Comparison of ENCODE assay signal across 18 cellular contexts in the genomic region with DNA sequence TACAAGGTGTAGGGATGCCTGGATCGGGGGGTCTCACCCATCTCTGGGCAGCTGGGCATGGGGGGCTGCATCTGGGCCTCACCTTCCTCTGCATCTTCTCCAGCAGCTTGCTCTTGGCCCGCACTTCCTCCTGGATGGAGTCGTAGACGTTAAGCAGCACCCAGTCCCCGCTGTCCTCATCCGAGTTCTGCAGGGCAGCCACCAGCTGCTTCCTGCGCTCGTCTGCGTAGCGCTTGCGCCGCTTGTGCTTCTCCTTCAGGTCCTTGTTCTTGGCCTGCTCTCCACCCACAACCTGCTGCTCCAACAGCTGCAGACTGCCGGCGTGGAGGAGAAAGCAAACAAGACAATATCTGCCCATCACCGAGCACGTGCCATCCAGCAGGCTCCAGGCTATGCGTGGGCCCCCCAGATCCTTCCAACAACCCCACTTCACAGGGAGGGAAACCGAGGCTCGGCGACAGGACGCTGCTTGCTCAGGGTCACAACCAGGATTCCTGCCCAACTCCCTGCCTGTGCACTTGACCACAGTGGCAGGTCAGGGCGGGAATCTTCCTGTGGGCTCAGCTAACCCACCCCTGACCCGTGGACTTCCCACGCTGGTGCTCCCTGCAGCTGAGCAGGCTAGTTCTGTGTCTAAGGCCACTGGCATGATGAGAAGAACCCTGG. TPM values are rescaled to one million over a fixed set of nuclear protein-coding genes. Genes with fewer than 3 reads are reported as not detected.
DNase-seq lines count a peak whose midpoint lies in the region; ATAC-seq lines count a peak whose summit lies in the region.
"Had no signal": no experiment of that assay in that cellular context is flagged by ENCODE, and none has a peak within 500 bp of the region (broad histone marks: within the 10 kb centered on the region; RNA-seq: fewer than 3 reads in every experiment).

No MANE protein-coding gene starts in this region.

- peak; percentile 56 for ATAC-seq in naive thymus-derived CD4-positive, alpha-beta T cell
- ATAC-seq in stimulated activated effector memory CD8-positive, alpha-beta T cell treated with anti-CD3 and anti-CD28 coated beads, Interleukin-12 subunit alpha, Interleukin-12 subunit beta, amount 100 ng/mL, for 72 hours, result no peak
- ATAC-seq: activated T-cell treated with anti-CD3 and anti-CD28 coated beads, Interleukin-2, amount 50 U/mL, for 4 hours; stimulated activated naive CD8-positive, alpha-beta T cell treated with anti-CD3 and anti-CD28 coated beads, Interleukin-15, Interleukin-2, amounts not matched to agents 100 U/mL and 50 U/mL, for 24 hours had no signal

- no peak overlapping the region for H2AFZ ChIP-seq in trophoblast cell (ENCODE audit: insufficient read depth, low read length, poor library complexity)

- intact Hi-C loops in naive thymus-derived CD4-positive, alpha-beta T cell (cut with micrococcal nuclease), result no loop called here

- H3K4me1 ChIP-seq in naive thymus-derived CD4-positive, alpha-beta T cell (ENCODE audit: control insufficient read depth in 2 of 2, insufficient read depth in 2 of 2, low read length in 2 of 2), result no peaks in the 10 kb centered on the region
- H3K4me1 ChIP-seq in trophoblast cell (ENCODE audit: control insufficient read depth in 1 of 2, insufficient read depth in 2 of 2, low read length in 2 of 2), result no peaks in the 10 kb centered on the region

- H3K79me1 ChIP-seq in trophoblast cell (ENCODE audit: low read length), result no peaks in the 10 kb centered on the region

- no peak overlapping the region for H2AK5ac ChIP-seq in trophoblast cell (ENCODE audit: low read length)

- no CpG with 5 or more reads among the region's 24 CpGs for WGBS in trophoblast cell (ENCODE audit: extremely low coverage, insufficient coverage, insufficient read length)

- H3K4me3 Mint-ChIP-seq in naive thymus-derived CD4-positive, alpha-beta T cell, result no peak overlapping the region
- no peak overlapping the region for H3K4me3 Mint-ChIP-seq in stimulated activated effector memory CD8-positive, alpha-beta T cell treated with anti-CD3 and anti-CD28 coated beads, Interleukin-12 subunit alpha, Interleukin-12 subunit beta, amount 100 ng/mL, for 72 hours
- H3K4me3 Mint-ChIP-seq: activated naive CD8-positive, alpha-beta T cell treated with anti-CD3 and anti-CD28 coated beads for 36 hours; activated T-cell treated with anti-CD3 and anti-CD28 coated beads, Interleukin-2, amount 50 U/mL, for 4 hours had no signal

- H2BK120ac ChIP-seq in trophoblast cell (ENCODE audit: insufficient read depth, low read length, poor library complexity), result no peak overlapping the region

- H3K23ac ChIP-seq in trophoblast cell (ENCODE audit: low read length), result no peak overlapping the region

- DNase-seq in DMS53 (lab: John Stamatoyannopoulos, UW) (peak; percentile 90), NCI-H1092 (lab: John Stamatoyannopoulos, UW) (peak; percentile 55), UCSD-AML1 (lab: John Stamatoyannopoulos, UW; ENCODE audit: unreplicated experiment) (peak; percentile 75), trophoblast cell (no peak), HuH-7.5 (ENCODE audit: low spot score) (no peak)
- DNase-seq in naive thymus-derived CD4-positive, alpha-beta T cell, result no peak
- DNase-seq in stimulated activated effector memory CD8-positive, alpha-beta T cell treated with anti-CD3 and anti-CD28 coated beads, Interleukin-12 subunit alpha, Interleukin-12 subunit beta, amount 100 ng/mL, for 72 hours (ENCODE audit: low spot score in 2 of 2), result no peak
- DNase-seq: activated CD4-positive, alpha-beta T cell treated with anti-CD3 and anti-CD28 coated beads, Interleukin-2, amount 50 U/mL, for 1 hour; activated naive CD8-positive, alpha-beta T cell treated with anti-CD3 and anti-CD28 coated beads for 36 hours; activated T-cell treated with anti-CD3 and anti-CD28 coated beads, Interleukin-2, amount 50 U/mL, for 4 hours; EL; foreskin melanocyte; mammary epithelial cell; stimulated activated naive CD8-positive, alpha-beta T cell treated with anti-CD3 and anti-CD28 coated beads, Interleukin-15, Interleukin-2, amounts not matched to agents 100 U/mL and 50 U/mL, for 24 hours; T1000 had no signal

- H3K4me2 ChIP-seq in trophoblast cell (ENCODE audit: low read length), result no peak overlapping the region
- H3K4me2 ChIP-seq: smooth muscle cell had no signal

- POLR2A ChIA-PET in naive thymus-derived CD4-positive, alpha-beta T cell (lab: Charles Lee), result no interaction called here

- no peak overlapping the region for H2BK12ac ChIP-seq in trophoblast cell (ENCODE audit: low read length)

- no peak overlapping the region for H3K18ac ChIP-seq in trophoblast cell (ENCODE audit: low read length)

- H3K36me3 ChIP-seq in naive thymus-derived CD4-positive, alpha-beta T cell (ENCODE audit: control insufficient read depth in 2 of 3, insufficient read depth in 3 of 3, low read length in 3 of 3), result no peaks in the 10 kb centered on the region
- no peaks in the 10 kb centered on the region for H3K36me3 ChIP-seq in trophoblast cell (ENCODE audit: control insufficient read depth in 1 of 2, insufficient read depth in 2 of 2, low read length in 2 of 2)
- H3K36me3 ChIP-seq: cardiac muscle cell had no signal

- no peak overlapping the region for H3K27ac ChIP-seq in naive thymus-derived CD4-positive, alpha-beta T cell (ENCODE audit: low read depth, low read length)
- H3K27ac ChIP-seq in trophoblast cell (ENCODE audit: low read depth, low read length), result no peak overlapping the region
- H3K27ac ChIP-seq: C4-2B, cardiac muscle cell had no signal

- H2BK5ac ChIP-seq in trophoblast cell (ENCODE audit: low read depth, low read length, poor library complexity), result no peak overlapping the region

- H3K4ac ChIP-seq in trophoblast cell (ENCODE audit: low read depth, low read length), result no peak overlapping the region

- H4K12ac ChIP-seq in trophoblast cell (ENCODE audit: low read depth, low read length), result no peak overlapping the region

- H3K36me3 Mint-ChIP-seq in naive thymus-derived CD4-positive, alpha-beta T cell, result peaks cover 0 to 3% (median 2%) of the 10 kb centered on the region in 5 donors
- peaks cover 6% of the 10 kb centered on the region for H3K36me3 Mint-ChIP-seq in stimulated activated effector memory CD8-positive, alpha-beta T cell treated with anti-CD3 and anti-CD28 coated beads, Interleukin-12 subunit alpha, Interleukin-12 subunit beta, amount 100 ng/mL, for 72 hours

- H3K4me3 ChIP-seq in naive thymus-derived CD4-positive, alpha-beta T cell (ENCODE audit: low read length), result no peak overlapping the region
- H3K4me3 ChIP-seq in trophoblast cell (ENCODE audit: low read depth, low read length), result no peak overlapping the region
- H3K4me3 ChIP-seq: cardiac muscle cell, smooth muscle cell had no signal

- no peaks in the 10 kb centered on the region for H3K27me3 ChIP-seq in naive thymus-derived CD4-positive, alpha-beta T cell (ENCODE audit: control insufficient read depth in 2 of 2, insufficient read depth in 2 of 2, low read length in 2 of 2)
- no peaks in the 10 kb centered on the region for H3K27me3 ChIP-seq in trophoblast cell (ENCODE audit: insufficient read depth, low read length)
- H3K27me3 ChIP-seq: cardiac muscle cell had no signal

- H4K8ac ChIP-seq in trophoblast cell (ENCODE audit: low read depth, low read length), result no peak overlapping the region

- CTCF ChIA-PET in naive thymus-derived CD4-positive, alpha-beta T cell (lab: Charles Lee), result no interaction called here

- H3K27ac Mint-ChIP-seq in naive thymus-derived CD4-positive, alpha-beta T cell, result no peak overlapping the region
- no peak overlapping the region for H3K27ac Mint-ChIP-seq in stimulated activated effector memory CD8-positive, alpha-beta T cell treated with anti-CD3 and anti-CD28 coated beads, Interleukin-12 subunit alpha, Interleukin-12 subunit beta, amount 100 ng/mL, for 72 hours
- H3K27ac Mint-ChIP-seq: activated naive CD8-positive, alpha-beta T cell treated with anti-CD3 and anti-CD28 coated beads for 36 hours had no signal

- H4K91ac ChIP-seq in trophoblast cell (ENCODE audit: low read depth, low read length), result no peak overlapping the region

- H3K27me3 Mint-ChIP-seq in naive thymus-derived CD4-positive, alpha-beta T cell, result peaks cover 0 to 61% (median 8%) of the 10 kb centered on the region in 5 donors

- H3K9ac ChIP-seq in trophoblast cell (ENCODE audit: low read length), result no peak overlapping the region

- no peaks in the 10 kb centered on the region for H3K79me2 ChIP-seq in trophoblast cell (ENCODE audit: control insufficient read depth, insufficient read depth, low read length, poor library complexity)

- H3K9me3 ChIP-seq in naive thymus-derived CD4-positive, alpha-beta T cell (ENCODE audit: control insufficient read depth in 2 of 3, low read length in 3 of 3), result no peaks in the 10 kb centered on the region
- H3K9me3 ChIP-seq in trophoblast cell (ENCODE audit: insufficient read depth, low read depth, low read length), result no peaks in the 10 kb centered on the region

- H3K4me1 Mint-ChIP-seq in naive thymus-derived CD4-positive, alpha-beta T cell, result peaks cover 4 to 14% (median 7%) of the 10 kb centered on the region in 7 donors
- H3K4me1 Mint-ChIP-seq in stimulated activated effector memory CD8-positive, alpha-beta T cell treated with anti-CD3 and anti-CD28 coated beads, Interleukin-12 subunit alpha, Interleukin-12 subunit beta, amount 100 ng/mL, for 72 hours, result peaks cover 13% of the 10 kb centered on the region

- H3K14ac ChIP-seq in trophoblast cell (ENCODE audit: low read length), result no peak overlapping the region

- H3K9me3 Mint-ChIP-seq in naive thymus-derived CD4-positive, alpha-beta T cell, result peaks cover 0 to 4% (median 2%) of the 10 kb centered on the region in 11 donors
- peaks cover 2% of the 10 kb centered on the region for H3K9me3 Mint-ChIP-seq in stimulated activated effector memory CD8-positive, alpha-beta T cell treated with anti-CD3 and anti-CD28 coated beads, Interleukin-12 subunit alpha, Interleukin-12 subunit beta, amount 100 ng/mL, for 72 hours
- H3K9me3 Mint-ChIP-seq: activated T-cell treated with anti-CD3 and anti-CD28 coated beads, Interleukin-2, amount 50 U/mL, for 4 hours had no signal

RNA-seq across cellular contexts. Expression of a gene that starts 21.5 kb away (rescaled TPM):
- total RNA-seq in naive thymus-derived CD4-positive, alpha-beta T cell, result 100 to 1,000 TPM in 4 of 5 experiments, 10 to 100 TPM in 1; 96.9 to 173 (median 109) TPM
- 100 to 1,000 TPM; 194 to 223 TPM for polyA plus RNA-seq in naive thymus-derived CD4-positive, alpha-beta T cell
- 241 and 250 TPM in 2 replicates for polyA plus RNA-seq in trophoblast cell (2013)

RNA-seq across cellular contexts. Expression of a gene that starts 35.1 kb away (rescaled TPM):
- total RNA-seq in naive thymus-derived CD4-positive, alpha-beta T cell, result not detected
- not detected for polyA plus RNA-seq in naive thymus-derived CD4-positive, alpha-beta T cell
- 1.4 TPM in 2 replicates for polyA plus RNA-seq in trophoblast cell (2013)
- total RNA-seq: activated T-cell treated with anti-CD3 and anti-CD28 coated beads, Interleukin-2, amount 50 U/mL, for 4 hours had no signal

RNA-seq across cellular contexts. Expression of a gene that starts 49.4 kb away (rescaled TPM):
- total RNA-seq in naive thymus-derived CD4-positive, alpha-beta T cell, result 10 to 100 TPM in 4 of 5 experiments, 1 to 10 TPM in 1; 4.3 to 19.7 (median 13.1) TPM
- polyA plus RNA-seq in naive thymus-derived CD4-positive, alpha-beta T cell, result 10 to 100 TPM; 17.0 to 30.8 TPM
- 21.6 and 21.9 TPM in 2 replicates for polyA plus RNA-seq in trophoblast cell (2013)

RNA-seq across cellular contexts. Expression of a gene that starts 49.8 kb away (rescaled TPM):
- total RNA-seq in naive thymus-derived CD4-positive, alpha-beta T cell, result under 1 TPM in 2 of 5 experiments, not detected in 3; 0.35 TPM
- not detected for polyA plus RNA-seq in naive thymus-derived CD4-positive, alpha-beta T cell
- polyA plus RNA-seq in trophoblast cell (2013), result 2.9 and 3.1 TPM in 2 replicates
- polyA plus RNA-seq: smooth muscle cell had no signal

Comparison
In these comparisons a context has a peak if more than half of its experiments do, and no peak if none do; other contexts are left out.
1. DNase-seq: peak in DMS53 (single experiment), NCI-H1092 (single experiment) and UCSD-AML1 (single experiment); none in naive thymus-derived CD4-positive, alpha-beta T cell (0 of 9), trophoblast cell (0 of 2), stimulated activated effector memory CD8-positive, alpha-beta T cell treated with anti-CD3 and anti-CD28 coated beads, Interleukin-12 subunit alpha, Interleukin-12 subunit beta, amount 100 ng/mL, for 72 hours (0 of 2) and HuH-7.5 (single experiment).